Comparison of ENCODE assay signal across 35 cellular contexts in genomic region chr4:57989430-57989829, GRCh38.
"Had no signal": no experiment of that assay in that cellular context is flagged by ENCODE, and none has a peak within 500 bp of the region (broad histone marks: within the 10 kb centered on the region; RNA-seq: fewer than 3 reads in every experiment).

No MANE protein-coding gene starts in this region.

- H3K27ac Mint-ChIP-seq: activated CD4-positive, alpha-beta memory T cell treated with anti-CD3 and anti-CD28 coated beads for 36 hours; activated CD4-positive, alpha-beta T cell treated with anti-CD3 and anti-CD28 coated beads for 36 hours; activated CD4-positive, alpha-beta T cell treated with anti-CD3 and anti-CD28 coated beads, Interleukin-2, amount 10 ng/mL, durations not matched to agents 24 days and 14 days; activated CD8-positive, alpha-beta memory T cell treated with anti-CD3 and anti-CD28 coated beads, Interleukin-2, amount 10 ng/mL, durations not matched to agents 7 days and 5 days; activated CD8-positive, alpha-beta T cell treated with anti-CD3 and anti-CD28 coated beads, Interleukin-2, amount 10 ng/mL, durations not matched to agents 7 days and 5 days; activated naive CD4-positive, alpha-beta T cell treated with anti-CD3 and anti-CD28 coated beads for 36 hours; activated naive CD4-positive, alpha-beta T cell treated with anti-CD3 and anti-CD28 coated beads, Interleukin-2, amount 50 U/mL, for 24 hours; activated naive CD8-positive, alpha-beta T cell treated with anti-CD3 and anti-CD28 coated beads for 36 hours; activated naive CD8-positive, alpha-beta T cell treated with anti-CD3 and anti-CD28 coated beads, Interleukin-2, amount 50 U/mL, for 24 hours; activated T-helper 1 cell treated with anti-CD3 and anti-CD28 coated beads, Interleukin-12 subunit alpha, Interleukin-12 subunit beta, Interleukin-2, Interleukin-4 antibody, amounts not matched to agents 30 ng/mL and 10 ng/mL and 1 ng/mL, durations not matched to agents 14 hours and 24 hours and 36 hours; activated T-helper 2 cell treated with anti-CD3 and anti-CD28 coated beads, Interferon-gamma antibody, Interleukin-2, Interleukin-4, amounts not matched to agents 10 μg/mL and 5 μg/mL and 100 μg/mL, durations not matched to agents 14 hours and 24 hours and 36 hours; T-cell; T-helper 17 cell; T-helper 2 cell treated with Interferon-gamma antibody and Interleukin-4, amounts not matched to agents 5 μg/mL and 100 μg/mL, for 36 hours had no signal

- H3K27me3 Mint-ChIP-seq: activated CD4-positive, alpha-beta memory T cell treated with anti-CD3 and anti-CD28 coated beads for 36 hours; activated CD4-positive, alpha-beta T cell treated with anti-CD3 and anti-CD28 coated beads for 36 hours; activated CD4-positive, alpha-beta T cell treated with anti-CD3 and anti-CD28 coated beads, Interleukin-2, amount 10 ng/mL, durations not matched to agents 24 days and 14 days; activated CD8-positive, alpha-beta memory T cell treated with anti-CD3 and anti-CD28 coated beads, Interleukin-2, amount 10 ng/mL, durations not matched to agents 7 days and 5 days; activated naive CD4-positive, alpha-beta T cell treated with anti-CD3 and anti-CD28 coated beads, Interleukin-2, amount 50 U/mL, for 24 hours; activated naive CD8-positive, alpha-beta T cell treated with anti-CD3 and anti-CD28 coated beads for 36 hours; activated naive CD8-positive, alpha-beta T cell treated with anti-CD3 and anti-CD28 coated beads, Interleukin-2, amount 50 U/mL, for 24 hours; T-cell; T-helper 17 cell had no signal

- H3K9me3 Mint-ChIP-seq: activated CD4-positive, alpha-beta T cell treated with anti-CD3 and anti-CD28 coated beads, Interleukin-2, amount 10 ng/mL, durations not matched to agents 24 days and 14 days; activated naive CD4-positive, alpha-beta T cell treated with anti-CD3 and anti-CD28 coated beads, Interleukin-2, amount 50 U/mL, for 24 hours had no signal

- DNase-seq: activated CD4-positive, alpha-beta memory T cell treated with anti-CD3 and anti-CD28 coated beads for 36 hours; activated CD4-positive, alpha-beta T cell treated with anti-CD3 and anti-CD28 coated beads for 36 hours; activated CD4-positive, alpha-beta T cell treated with anti-CD3 and anti-CD28 coated beads, Interleukin-2, amount 10 ng/mL, durations not matched to agents 24 days and 14 days; activated CD4-positive, CD25-positive, alpha-beta regulatory T cell; activated CD4-positive, CD25-positive, alpha-beta regulatory T cell treated with anti-CD3 and anti-CD28 coated beads, Interleukin-2, amount 50 U/mL, for 72 hours; activated CD8-positive, alpha-beta memory T cell treated with anti-CD3 and anti-CD28 coated beads, Interleukin-2, amount 10 ng/mL, durations not matched to agents 7 days and 5 days; activated CD8-positive, alpha-beta memory T cell treated with anti-CD3 and anti-CD28 coated beads, Interleukin-2, amount 50 U/mL, for 4 hours; activated CD8-positive, alpha-beta T cell treated with anti-CD3 and anti-CD28 coated beads, Interleukin-2, amount 10 ng/mL, durations not matched to agents 7 days and 5 days; activated effector memory CD4-positive, alpha-beta T cell treated with anti-CD3 and anti-CD28 coated beads, Interleukin-2, amount 50 U/mL, for 16 hours; activated naive CD4-positive, alpha-beta T cell treated with anti-CD3 and anti-CD28 coated beads for 36 hours; activated naive CD8-positive, alpha-beta T cell treated with anti-CD3 and anti-CD28 coated beads for 36 hours; activated naive CD8-positive, alpha-beta T cell treated with anti-CD3 and anti-CD28 coated beads, Interleukin-2, amount 50 U/mL, for 24 hours; activated T-cell treated with anti-CD3 and anti-CD28 coated beads, Interleukin-2, amount 50 U/mL, for 1 hour; activated T-cell treated with anti-CD3 and anti-CD28 coated beads, Interleukin-2, amount 50 U/mL, for 48 hours; adrenal gland; amygdala; aorta; body of pancreas; caudate nucleus; cortex of kidney; dermis blood vessel endothelial cell; effector CD4-positive, alpha-beta T cell; foreskin keratinocyte; head of caudate nucleus; T-cell; T-helper 17 cell; T1000; WERI-Rb-1 had no signal

- H3K27ac ChIP-seq: adrenal gland, body of pancreas, foreskin keratinocyte, gastroesophageal sphincter, WERI-Rb-1 had no signal

- FAIRE-seq: colon had no signal

- H3K4me3 ChIP-seq: adrenal gland, body of pancreas, gastroesophageal sphincter had no signal

- H3K4me1 ChIP-seq: adrenal gland, body of pancreas, foreskin keratinocyte had no signal

- ATAC-seq: activated CD4-positive, alpha-beta T cell treated with anti-CD3 and anti-CD28 coated beads for 36 hours; activated CD8-positive, alpha-beta memory T cell treated with anti-CD3 and anti-CD28 coated beads, Interleukin-2, amount 10 ng/mL, durations not matched to agents 7 days and 5 days; activated CD8-positive, alpha-beta T cell treated with anti-CD3 and anti-CD28 coated beads, Interleukin-2, amount 10 ng/mL, durations not matched to agents 7 days and 5 days; activated naive CD8-positive, alpha-beta T cell treated with anti-CD3 and anti-CD28 coated beads, Interleukin-2, amount 50 U/mL, for 24 hours; body of pancreas; esophagus mucosa; foreskin keratinocyte; gastroesophageal sphincter; T-cell; T-helper 17 cell had no signal

- H3K9me3 ChIP-seq: adrenal gland, body of pancreas, gastroesophageal sphincter had no signal

- H3K36me3 Mint-ChIP-seq: activated CD4-positive, alpha-beta memory T cell treated with anti-CD3 and anti-CD28 coated beads for 36 hours; activated CD8-positive, alpha-beta memory T cell treated with anti-CD3 and anti-CD28 coated beads, Interleukin-2, amount 10 ng/mL, durations not matched to agents 7 days and 5 days; activated naive CD4-positive, alpha-beta T cell treated with anti-CD3 and anti-CD28 coated beads, Interleukin-2, amount 50 U/mL, for 24 hours; activated naive CD8-positive, alpha-beta T cell treated with anti-CD3 and anti-CD28 coated beads for 36 hours; T-cell had no signal

- H3K4me1 Mint-ChIP-seq: activated CD4-positive, alpha-beta T cell treated with anti-CD3 and anti-CD28 coated beads for 36 hours; activated CD4-positive, alpha-beta T cell treated with anti-CD3 and anti-CD28 coated beads, Interleukin-2, amount 10 ng/mL, durations not matched to agents 24 days and 14 days; activated CD8-positive, alpha-beta memory T cell treated with anti-CD3 and anti-CD28 coated beads, Interleukin-2, amount 10 ng/mL, durations not matched to agents 7 days and 5 days; activated naive CD4-positive, alpha-beta T cell treated with anti-CD3 and anti-CD28 coated beads, Interleukin-2, amount 50 U/mL, for 24 hours; activated naive CD8-positive, alpha-beta T cell treated with anti-CD3 and anti-CD28 coated beads for 36 hours; activated naive CD8-positive, alpha-beta T cell treated with anti-CD3 and anti-CD28 coated beads, Interleukin-2, amount 50 U/mL, for 24 hours; T-cell; T-helper 17 cell had no signal

- H3K27me3 ChIP-seq: adrenal gland, body of pancreas, foreskin keratinocyte, gastroesophageal sphincter had no signal

- H3K36me3 ChIP-seq: adrenal gland, gastroesophageal sphincter, WERI-Rb-1 had no signal

- H3K4me3 Mint-ChIP-seq: activated CD4-positive, alpha-beta memory T cell treated with anti-CD3 and anti-CD28 coated beads for 36 hours; activated CD4-positive, alpha-beta T cell treated with anti-CD3 and anti-CD28 coated beads for 36 hours; activated CD4-positive, alpha-beta T cell treated with anti-CD3 and anti-CD28 coated beads, Interleukin-2, amount 10 ng/mL, durations not matched to agents 24 days and 14 days; activated CD8-positive, alpha-beta memory T cell treated with anti-CD3 and anti-CD28 coated beads, Interleukin-2, amount 10 ng/mL, durations not matched to agents 7 days and 5 days; activated CD8-positive, alpha-beta T cell treated with anti-CD3 and anti-CD28 coated beads, Interleukin-2, amount 10 ng/mL, durations not matched to agents 7 days and 5 days; activated naive CD4-positive, alpha-beta T cell treated with anti-CD3 and anti-CD28 coated beads for 36 hours; activated naive CD4-positive, alpha-beta T cell treated with anti-CD3 and anti-CD28 coated beads, Interleukin-2, amount 50 U/mL, for 24 hours; activated naive CD8-positive, alpha-beta T cell treated with anti-CD3 and anti-CD28 coated beads for 36 hours; activated naive CD8-positive, alpha-beta T cell treated with anti-CD3 and anti-CD28 coated beads, Interleukin-2, amount 50 U/mL, for 24 hours; activated T-helper 1 cell treated with anti-CD3 and anti-CD28 coated beads, Interleukin-12 subunit alpha, Interleukin-12 subunit beta, Interleukin-2, Interleukin-4 antibody, amounts not matched to agents 30 ng/mL and 10 ng/mL and 1 ng/mL, durations not matched to agents 14 hours and 24 hours and 36 hours; T-cell; T-helper 17 cell; T-helper 2 cell treated with Interferon-gamma antibody and Interleukin-4, amounts not matched to agents 5 μg/mL and 100 μg/mL, for 36 hours had no signal
